Comparison of ENCODE assay signal across 1 cellular context in the genomic region with DNA sequence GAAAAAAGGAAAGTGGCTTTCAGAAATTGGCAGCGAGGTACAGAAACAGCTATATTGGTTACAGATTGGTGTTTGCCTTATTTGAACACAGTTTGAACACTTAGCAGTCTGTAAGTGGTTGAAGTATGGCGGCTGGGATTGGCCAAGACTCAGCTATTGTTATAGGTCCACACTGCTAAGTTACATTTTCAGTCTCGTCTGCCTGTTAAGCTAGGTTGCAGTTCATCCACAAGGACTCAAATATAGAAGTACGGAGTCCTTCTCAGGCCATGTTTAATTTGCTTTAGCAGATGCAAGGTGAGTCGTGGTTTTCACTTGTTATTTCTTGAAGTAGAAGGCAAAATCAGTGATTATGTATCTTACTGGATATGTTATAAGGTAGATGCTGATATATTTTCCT.
TF ChIP-seq lines count a peak whose summit lies in the region.

No MANE protein-coding gene starts in this region.

TF ChIP-seq in K562, 482 proteins besides CTCF, POLR2A, EP300 and RAD21 (continued from another document):
- TF ChIP-seq, protein P1, sequence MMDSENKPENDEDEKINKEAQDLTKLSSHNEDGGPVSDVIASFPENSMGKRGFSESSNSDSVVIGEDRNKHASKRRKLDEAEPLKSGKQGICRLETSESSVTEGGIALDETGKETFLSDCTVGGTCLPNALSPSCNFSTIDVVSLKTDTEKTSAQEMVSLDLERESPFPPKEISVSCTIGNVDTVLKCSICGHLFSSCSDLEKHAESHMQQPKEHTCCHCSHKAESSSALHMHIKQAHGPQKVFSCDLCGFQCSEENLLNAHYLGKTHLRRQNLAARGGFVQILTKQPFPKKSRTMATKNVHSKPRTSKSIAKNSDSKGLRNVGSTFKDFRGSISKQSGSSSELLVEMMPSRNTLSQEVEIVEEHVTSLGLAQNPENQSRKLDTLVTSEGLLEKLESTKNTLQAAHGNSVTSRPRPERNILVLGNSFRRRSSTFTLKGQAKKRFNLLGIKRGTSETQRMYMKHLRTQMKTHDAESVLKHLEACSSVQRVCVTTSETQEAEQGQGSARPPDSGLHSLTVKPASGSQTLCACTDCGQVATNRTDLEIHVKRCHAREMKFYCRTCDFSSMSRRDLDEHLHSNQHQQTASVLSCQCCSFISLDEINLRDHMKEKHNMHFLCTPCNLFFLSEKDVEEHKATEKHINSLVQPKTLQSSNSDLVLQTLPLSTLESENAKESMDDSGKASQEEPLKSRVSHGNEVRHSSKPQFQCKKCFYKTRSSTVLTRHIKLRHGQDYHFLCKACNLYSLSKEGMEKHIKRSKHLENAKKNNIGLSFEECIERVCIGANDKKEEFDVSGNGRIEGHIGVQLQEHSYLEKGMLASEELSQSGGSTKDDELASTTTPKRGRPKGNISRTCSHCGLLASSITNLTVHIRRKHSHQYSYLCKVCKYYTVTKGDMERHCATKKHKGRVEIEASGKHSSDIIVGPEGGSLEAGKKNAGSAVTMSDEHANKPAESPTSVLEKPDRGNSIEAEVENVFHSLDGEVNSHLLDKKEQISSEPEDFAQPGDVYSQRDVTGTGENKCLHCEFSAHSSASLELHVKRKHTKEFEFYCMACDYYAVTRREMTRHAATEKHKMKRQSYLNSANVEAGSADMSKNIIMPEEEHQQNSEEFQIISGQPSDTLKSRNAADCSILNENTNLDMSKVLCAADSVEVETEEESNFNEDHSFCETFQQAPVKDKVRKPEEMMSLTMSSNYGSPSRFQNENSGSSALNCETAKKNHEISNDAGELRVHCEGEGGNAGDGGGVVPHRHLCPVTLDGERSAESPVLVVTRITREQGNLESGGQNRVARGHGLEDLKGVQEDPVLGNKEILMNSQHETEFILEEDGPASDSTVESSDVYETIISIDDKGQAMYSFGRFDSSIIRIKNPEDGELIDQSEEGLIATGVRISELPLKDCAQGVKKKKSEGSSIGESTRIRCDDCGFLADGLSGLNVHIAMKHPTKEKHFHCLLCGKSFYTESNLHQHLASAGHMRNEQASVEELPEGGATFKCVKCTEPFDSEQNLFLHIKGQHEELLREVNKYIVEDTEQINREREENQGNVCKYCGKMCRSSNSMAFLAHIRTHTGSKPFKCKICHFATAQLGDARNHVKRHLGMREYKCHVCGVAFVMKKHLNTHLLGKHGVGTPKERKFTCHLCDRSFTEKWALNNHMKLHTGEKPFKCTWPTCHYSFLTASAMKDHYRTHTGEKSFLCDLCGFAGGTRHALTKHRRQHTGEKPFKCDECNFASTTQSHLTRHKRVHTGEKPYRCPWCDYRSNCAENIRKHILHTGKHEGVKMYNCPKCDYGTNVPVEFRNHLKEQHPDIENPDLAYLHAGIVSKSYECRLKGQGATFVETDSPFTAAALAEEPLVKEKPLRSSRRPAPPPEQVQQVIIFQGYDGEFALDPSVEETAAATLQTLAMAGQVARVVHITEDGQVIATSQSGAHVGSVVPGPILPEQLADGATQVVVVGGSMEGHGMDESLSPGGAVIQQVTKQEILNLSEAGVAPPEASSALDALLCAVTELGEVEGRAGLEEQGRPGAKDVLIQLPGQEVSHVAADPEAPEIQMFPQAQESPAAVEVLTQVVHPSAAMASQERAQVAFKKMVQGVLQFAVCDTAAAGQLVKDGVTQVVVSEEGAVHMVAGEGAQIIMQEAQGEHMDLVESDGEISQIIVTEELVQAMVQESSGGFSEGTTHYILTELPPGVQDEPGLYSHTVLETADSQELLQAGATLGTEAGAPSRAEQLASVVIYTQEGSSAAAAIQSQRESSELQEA (IDR thresholded peaks at IDR 0.05; ENCODE audit: low read depth), result peak; percentile 63; the same call in 1 of the 2 replicates
